ENCODE assay signal across 9 cellular contexts in genomic region chr9:131396626-131397025, GRCh38. TPM values are rescaled to one million over a fixed set of nuclear protein-coding genes. Genes with fewer than 3 reads are reported as not detected.
DNase-seq lines count a peak whose midpoint lies in the region; ATAC-seq and TF ChIP-seq lines count a peak whose summit lies in the region.
"Had no signal": no experiment of that assay in that cellular context is flagged by ENCODE, and none has a peak within 500 bp of the region (broad histone marks: within the 10 kb centered on the region; RNA-seq: fewer than 3 reads in every experiment).

No MANE protein-coding gene starts in this region.

- H3K27ac ChIP-seq in ACC112 (ENCODE audit: low read depth, low read length): peak overlapping the region; percentile 64; the same call in 1 of the 2 replicates
- H3K27ac ChIP-seq in HUES6 (ENCODE audit: low read depth, low read length): peak overlapping the region; percentile 11; the same call in 1 of the 2 replicates
- no peak overlapping the region for H3K27ac ChIP-seq in WERI-Rb-1

- H3K79me2 ChIP-seq in ACC112 (ENCODE audit: control insufficient read depth, insufficient read depth, low read length, unreplicated experiment): peaks cover 71% of the 10 kb centered on the region

- peak overlapping the region; percentile 30 to 95 (median 72) for H3K4me3 Mint-ChIP-seq in naive B cell

- no peaks in the 10 kb centered on the region for H3K27me3 Mint-ChIP-seq in naive B cell

- no peak for TF ChIP-seq CTCF in WERI-Rb-1 (IDR thresholded peaks at IDR 0.05; ENCODE audit: low read depth, low read length)

- H3K4me1 ChIP-seq in ACC112 (ENCODE audit: control insufficient read depth, insufficient read depth, low read length, unreplicated experiment) (peaks cover 41% of the 10 kb centered on the region), HUES6 (ENCODE audit: control insufficient read depth, insufficient read depth, low read length) (peaks cover 63% of the 10 kb centered on the region)

- no peak for ATAC-seq in naive B cell (ENCODE audit: low read depth in 2 of 2)

- H2AFZ ChIP-seq in ACC112 (ENCODE audit: low read length, unreplicated experiment): no peak overlapping the region

- peaks cover 57 to 71% (median 64%) of the 10 kb centered on the region in 3 donors for H3K4me1 Mint-ChIP-seq in naive B cell

- peak overlapping the region; percentile 88 for H3K9ac ChIP-seq in HUES6 (ENCODE audit: low read length)

- DNase-seq in cerebellar cortex (ENCODE audit: low spot score) (peak; percentile 55), naive B cell (no peak), EL (no peak), inferior parietal cortex (ENCODE audit: extremely low spot score) (no peak), WERI-Rb-1 (no peak), MV-4-11 (lab: John Stamatoyannopoulos, UW) (no peak)
- DNase-seq: stimulated activated CD4-positive, alpha-beta T cell treated with anti-CD3 and anti-CD28 coated beads, Interleukin-2, amount 100 ng/mL, for 48 hours had no signal

- no peaks in the 10 kb centered on the region for H3K9me3 Mint-ChIP-seq in naive B cell

- H3K27ac Mint-ChIP-seq in naive B cell: peak overlapping the region; percentile 27 to 98 (median 86)

- H3K36me3 ChIP-seq in ACC112 (ENCODE audit: insufficient read depth, low read length) (peaks cover 9% of the 10 kb centered on the region; the same call in 1 of the 2 replicates), HUES6 (ENCODE audit: control insufficient read depth, insufficient read depth, low read length) (peaks cover 6% of the 10 kb centered on the region; the same call in 1 of the 2 replicates), WERI-Rb-1 (peaks cover 47% of the 10 kb centered on the region)

- peak overlapping the region; percentile 90 for H3K4me3 ChIP-seq in ACC112 (ENCODE audit: low read depth, low read length)
- H3K4me3 ChIP-seq in HUES6 (ENCODE audit: low read depth, low read length): peak overlapping the region; percentile 81
- no peak overlapping the region for H3K4me3 ChIP-seq in WERI-Rb-1 (ENCODE audit: low read depth, low read length)

- H3K9me3 ChIP-seq in HUES6 (ENCODE audit: control insufficient read depth, insufficient read depth, low read depth, low read length) (no peaks in the 10 kb centered on the region), WERI-Rb-1 (ENCODE audit: severe bottlenecking) (no peaks in the 10 kb centered on the region)

- no peaks in the 10 kb centered on the region for H3K36me3 Mint-ChIP-seq in naive B cell

- H3K27me3 ChIP-seq in ACC112 (ENCODE audit: insufficient read depth, low read length): no peaks in the 10 kb centered on the region
- H3K27me3 ChIP-seq in HUES6 (ENCODE audit: control insufficient read depth, insufficient read depth, low read length): no peaks in the 10 kb centered on the region
- no peaks in the 10 kb centered on the region for H3K27me3 ChIP-seq in WERI-Rb-1 (ENCODE audit: insufficient read depth, low read depth, severe bottlenecking)

RNA-seq across cellular contexts. Expression of gene PRRC2B, which starts 2.7 kb away (rescaled TPM):
- 10 to 100 TPM in 5 of 6 donors, 1 to 10 TPM in 1; 6.9 to 52.8 (median 15.4) TPM for polyA plus RNA-seq in naive B cell (ENCODE audit: low read depth in 6 of 6)
